ENCODE assay signal across 16 cellular contexts in the genomic region with DNA sequence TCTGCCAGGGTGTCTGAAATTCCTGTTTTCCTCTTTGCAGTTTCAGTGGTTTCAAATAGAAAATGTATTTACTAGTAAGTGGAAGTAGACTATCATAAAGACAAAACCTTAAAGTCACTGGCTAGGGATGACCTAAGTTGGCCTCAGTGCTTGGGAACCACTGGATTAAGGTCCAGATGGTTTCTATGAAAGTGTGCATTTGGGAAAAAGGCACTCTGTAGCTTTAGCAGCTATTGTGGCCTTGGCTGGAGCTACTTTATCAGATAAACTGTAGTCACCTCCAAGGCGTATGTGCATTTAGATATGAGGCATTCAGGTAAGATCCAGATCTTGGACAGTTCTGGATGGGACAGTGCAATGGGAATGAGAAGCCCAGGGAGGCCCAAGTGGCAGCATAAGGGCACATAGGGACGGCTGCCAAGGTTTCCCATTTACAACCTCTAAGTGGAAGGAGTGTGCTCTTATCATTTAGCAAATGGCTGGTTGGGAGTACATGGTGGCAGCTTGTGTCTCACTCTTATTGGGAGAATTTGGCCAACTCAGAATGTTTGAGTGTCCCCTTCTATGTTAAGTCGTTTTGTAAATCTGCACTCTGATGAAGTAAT.
"Had no signal": no experiment of that assay in that cellular context is flagged by ENCODE, and none has a peak within 500 bp of the region (broad histone marks: within the 10 kb centered on the region; RNA-seq: fewer than 3 reads in every experiment).

No MANE protein-coding gene starts in this region.

- DNase-seq: activated CD4-positive, alpha-beta T cell treated with anti-CD3 and anti-CD28 coated beads for 1 hour; activated CD4-positive, alpha-beta T cell treated with anti-CD3 and anti-CD28 coated beads, Interleukin-2, amount 50 U/mL, for 1 hour; activated CD8-positive, alpha-beta T cell treated with anti-CD3 and anti-CD28 coated beads, Interleukin-2, amount 10 ng/mL, durations not matched to agents 7 days and 5 days; activated gamma-delta T cell treated with Interleukin-2 at 50 U/mL for 16 hours; brain microvascular endothelial cell; central memory CD4-positive, alpha-beta T cell; effector memory CD4-positive, alpha-beta T cell; naive thymus-derived CD4-positive, alpha-beta T cell; occipital lobe; posterior cingulate gyrus; stimulated activated CD4-positive, alpha-beta T cell treated with anti-CD3 and anti-CD28 coated beads, Interleukin-15, amount 100 ng/mL, for 24 hours had no signal

- H3K9me3 ChIP-seq: heart left ventricle had no signal

- H3K27me3 ChIP-seq: brain microvascular endothelial cell, heart left ventricle had no signal

- H3K4me3 ChIP-seq: heart left ventricle, lung, smooth muscle cell had no signal

- H3K36me3 ChIP-seq: brain microvascular endothelial cell, heart left ventricle had no signal

- FAIRE-seq: endothelial cell of umbilical vein, islet of Langerhans had no signal

- H3K27ac ChIP-seq: brain microvascular endothelial cell had no signal
